13 cellular contexts compared by ENCODE assay signal in the genomic region with DNA sequence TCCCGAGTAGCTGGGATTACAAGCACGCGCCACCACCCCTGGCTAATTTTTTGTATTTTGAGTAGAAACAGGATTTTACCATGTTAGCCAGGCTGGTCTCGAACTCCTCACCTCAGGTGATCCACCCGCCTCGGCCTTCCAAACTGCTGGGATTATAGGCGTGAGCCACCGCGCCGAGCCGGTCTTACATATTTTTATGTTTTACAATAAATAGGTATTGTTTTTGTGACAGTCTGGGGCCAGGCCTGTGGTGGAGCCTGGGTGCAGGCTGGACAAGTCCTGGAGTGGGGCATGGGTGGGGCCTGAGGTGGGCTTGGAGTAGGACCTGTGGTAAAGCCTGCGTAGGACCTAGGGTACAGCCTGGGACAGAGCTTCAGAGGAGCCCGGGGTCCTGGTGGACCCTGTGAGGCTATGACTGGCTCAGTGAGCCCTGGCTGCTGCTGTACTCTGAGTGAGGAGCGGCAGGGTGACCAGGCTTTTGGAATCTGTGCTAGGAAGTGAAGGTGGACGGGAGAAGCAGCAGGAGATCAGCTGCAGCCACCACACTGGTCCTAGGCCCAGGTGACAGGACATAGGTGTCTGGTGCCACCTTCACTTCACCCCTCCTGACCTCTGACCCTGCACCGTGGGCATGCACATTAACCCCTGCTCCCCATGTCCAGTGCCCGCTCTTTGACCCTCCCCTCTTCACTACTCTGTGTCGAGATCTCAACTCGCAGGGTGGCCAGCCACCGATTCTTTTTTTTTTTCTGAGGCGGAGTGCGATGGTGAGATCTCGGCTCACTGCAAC.
"Had no signal": no experiment of that assay in that cellular context is flagged by ENCODE, and none has a peak within 500 bp of the region (broad histone marks: within the 10 kb centered on the region; RNA-seq: fewer than 3 reads in every experiment).

No MANE protein-coding gene starts in this region.

- H3K27me3 ChIP-seq: colonic mucosa, heart left ventricle had no signal

- H3K4me3 Mint-ChIP-seq: natural killer cell treated with Interleukin-12 subunit alpha and Interleukin-12 subunit beta and Interleukin-15 and Interleukin-18, amount 100 ng/mL, for 72 hours had no signal

- H3K36me3 Mint-ChIP-seq: natural killer cell treated with Interleukin-12 subunit alpha and Interleukin-12 subunit beta and Interleukin-15 and Interleukin-18, amount 100 ng/mL, for 72 hours had no signal

- H3K27me3 Mint-ChIP-seq: natural killer cell treated with Interleukin-12 subunit alpha and Interleukin-12 subunit beta and Interleukin-15 and Interleukin-18, amount 100 ng/mL, for 72 hours had no signal

- H3K27ac ChIP-seq: colonic mucosa, heart left ventricle had no signal

- H3K36me3 ChIP-seq: colonic mucosa, heart left ventricle had no signal

- H3K4me3 ChIP-seq: colonic mucosa, heart left ventricle had no signal

- DNase-seq: cerebellar nuclear complex; colonic mucosa; effector CD4-positive, alpha-beta T cell; foreskin melanocyte; heart left ventricle; hippocampal formation; kidney glomerular epithelial cell; midbrain; small intestine; stimulated activated CD4-positive, alpha-beta T cell treated with anti-CD3 and anti-CD28 coated beads, Interleukin-2, amount 100 ng/mL, for 48 hours; stimulated activated naive CD4-positive, alpha-beta T cell treated with Interleukin-2 at 50 U/mL for 16 hours had no signal

- H3K9me3 ChIP-seq: colonic mucosa, heart left ventricle had no signal

- ATAC-seq: left lobe of liver had no signal

- H3K9me3 Mint-ChIP-seq: natural killer cell treated with Interleukin-12 subunit alpha and Interleukin-12 subunit beta and Interleukin-15 and Interleukin-18, amount 100 ng/mL, for 72 hours had no signal

- FAIRE-seq: small intestine had no signal

- H3K4me1 ChIP-seq: colonic mucosa had no signal
